ENCODE assay signal across 30 cellular contexts in the genomic region with DNA sequence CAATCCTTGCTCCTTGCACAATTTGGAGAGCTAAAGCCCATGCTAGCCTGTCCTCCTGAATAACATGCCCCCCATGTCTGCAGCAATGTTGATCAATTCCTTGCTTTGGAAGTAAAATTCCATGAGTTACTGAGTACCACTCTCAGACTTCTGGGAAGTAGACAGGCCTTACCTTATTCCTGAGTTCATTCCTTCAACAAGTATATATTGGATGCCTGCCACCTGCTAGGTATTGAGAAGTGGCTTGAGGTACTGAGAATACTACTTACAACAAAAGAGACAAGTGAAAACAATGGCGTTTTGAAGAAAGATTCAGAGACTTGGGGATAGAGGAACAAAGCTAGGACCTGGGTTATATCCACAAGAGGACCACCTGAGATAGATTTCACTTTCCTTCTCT. TPM values are rescaled to one million over a fixed set of nuclear protein-coding genes. Genes with fewer than 3 reads are reported as not detected.
"Had no signal": no experiment of that assay in that cellular context is flagged by ENCODE, and none has a peak within 500 bp of the region (broad histone marks: within the 10 kb centered on the region; RNA-seq: fewer than 3 reads in every experiment).

No MANE protein-coding gene starts in this region.

- ATAC-seq: activated CD8-positive, alpha-beta memory T cell treated with anti-CD3 and anti-CD28 coated beads, Interleukin-2, amount 10 ng/mL, durations not matched to agents 7 days and 5 days; activated CD8-positive, alpha-beta T cell treated with anti-CD3 and anti-CD28 coated beads, Interleukin-2, amount 10 ng/mL, durations not matched to agents 7 days and 5 days; activated naive CD8-positive, alpha-beta T cell treated with anti-CD3 and anti-CD28 coated beads, Interleukin-2, amount 50 U/mL, for 24 hours had no signal

- H3K9me3 ChIP-seq: ascending aorta had no signal

- H3K27ac ChIP-seq: ascending aorta, cardiac muscle cell, VCaP had no signal

- H3K4me3 ChIP-seq: ascending aorta, cardiac muscle cell had no signal

- H3K27me3 ChIP-seq: ascending aorta, cardiac muscle cell had no signal

- H3K36me3 ChIP-seq: ascending aorta, cardiac muscle cell had no signal

- DNase-seq: activated B cell treated with CpG ODN at 0.5 μM for 24 hours; activated CD4-positive, alpha-beta memory T cell treated with anti-CD3 and anti-CD28 coated beads, Interleukin-2, amount 10 ng/mL, durations not matched to agents 7 days and 5 days; activated CD4-positive, alpha-beta T cell treated with anti-CD3 and anti-CD28 coated beads for 4 hours; activated CD4-positive, alpha-beta T cell treated with anti-CD3 and anti-CD28 coated beads, Interleukin-2, amount 10 ng/mL, durations not matched to agents 7 days and 5 days; activated CD4-positive, alpha-beta T cell treated with anti-CD3 and anti-CD28 coated beads, Interleukin-2, amount 50 U/mL, for 48 hours; activated CD4-positive, CD25-positive, alpha-beta regulatory T cell treated with anti-CD3 and anti-CD28 coated beads, Interleukin-2, amount 50 U/mL, for 72 hours; activated CD8-positive, alpha-beta memory T cell treated with anti-CD3 and anti-CD28 coated beads for 24 hours; activated CD8-positive, alpha-beta memory T cell treated with anti-CD3 and anti-CD28 coated beads, Interleukin-2, amount 10 ng/mL, durations not matched to agents 7 days and 5 days; activated CD8-positive, alpha-beta memory T cell treated with anti-CD3 and anti-CD28 coated beads, Interleukin-2, amount 50 U/mL, for 48 hours; activated CD8-positive, alpha-beta T cell treated with anti-CD3 and anti-CD28 coated beads, Interleukin-2, amount 10 ng/mL, durations not matched to agents 7 days and 5 days; activated effector memory CD4-positive, alpha-beta T cell treated with Interleukin-2 at 50 U/mL for 16 hours; activated gamma-delta T cell; activated naive CD4-positive, alpha-beta T cell treated with anti-CD3 and anti-CD28 coated beads, Interleukin-2, amount 10 ng/mL, durations not matched to agents 7 days and 5 days; activated naive CD4-positive, alpha-beta T cell treated with Interleukin-2 at 50 U/mL for 16 hours; activated naive CD8-positive, alpha-beta T cell treated with anti-CD3 and anti-CD28 coated beads, Interleukin-2, amount 10 ng/mL, durations not matched to agents 7 days and 5 days; activated naive CD8-positive, alpha-beta T cell treated with anti-CD3 and anti-CD28 coated beads, Interleukin-2, amount 50 U/mL, for 24 hours; activated T-cell treated with anti-CD3 and anti-CD28 coated beads, Interleukin-2, amount 50 U/mL, for 24 hours; activated T-cell treated with anti-CD3 and anti-CD28 coated beads, Interleukin-2, amount 50 U/mL, for 48 hours; amygdala; anterior cingulate cortex; caudate nucleus; cerebellar nuclear complex; T-helper 1 cell; T-helper 2 cell; T-helper 9 cell had no signal

- H3K4me1 ChIP-seq: ascending aorta had no signal

RNA-seq across cellular contexts. Expression of a gene that starts 12.4 kb away (rescaled TPM):
- total RNA-seq: activated B cell treated with CpG ODN at 0.5 μM for 24 hours; activated CD4-positive, alpha-beta memory T cell treated with anti-CD3 and anti-CD28 coated beads, Interleukin-2, amount 10 ng/mL, durations not matched to agents 7 days and 5 days; activated CD8-positive, alpha-beta memory T cell treated with anti-CD3 and anti-CD28 coated beads, Interleukin-2, amount 10 ng/mL, durations not matched to agents 7 days and 5 days; activated CD8-positive, alpha-beta T cell treated with anti-CD3 and anti-CD28 coated beads, Interleukin-2, amount 10 ng/mL, durations not matched to agents 7 days and 5 days; activated naive CD8-positive, alpha-beta T cell treated with anti-CD3 and anti-CD28 coated beads, Interleukin-2, amount 10 ng/mL, durations not matched to agents 7 days and 5 days; activated T-helper 2 cell treated with anti-CD3 and anti-CD28 coated beads, Interferon-gamma antibody, Interleukin-2, Interleukin-4, amounts not matched to agents 10 μg/mL and 5 μg/mL and 100 μg/mL, durations not matched to agents 14 hours and 24 hours and 36 hours; ascending aorta; bronchial epithelial cell; cardiac muscle cell had no signal

RNA-seq across cellular contexts. Expression of a gene that starts 20.2 kb away (rescaled TPM):
- total RNA-seq: activated B cell treated with CpG ODN at 0.5 μM for 24 hours; activated CD4-positive, alpha-beta memory T cell treated with anti-CD3 and anti-CD28 coated beads, Interleukin-2, amount 10 ng/mL, durations not matched to agents 7 days and 5 days; activated CD4-positive, alpha-beta T cell treated with anti-CD3 and anti-CD28 coated beads, Interleukin-2, amount 10 ng/mL, durations not matched to agents 7 days and 5 days; activated CD8-positive, alpha-beta memory T cell treated with anti-CD3 and anti-CD28 coated beads, Interleukin-2, amount 10 ng/mL, durations not matched to agents 7 days and 5 days; activated CD8-positive, alpha-beta T cell treated with anti-CD3 and anti-CD28 coated beads, Interleukin-2, amount 10 ng/mL, durations not matched to agents 7 days and 5 days; activated naive CD8-positive, alpha-beta T cell treated with anti-CD3 and anti-CD28 coated beads, Interleukin-2, amount 10 ng/mL, durations not matched to agents 7 days and 5 days; activated T-helper 2 cell treated with anti-CD3 and anti-CD28 coated beads, Interferon-gamma antibody, Interleukin-2, Interleukin-4, amounts not matched to agents 10 μg/mL and 5 μg/mL and 100 μg/mL, durations not matched to agents 14 hours and 24 hours and 36 hours; ascending aorta; bronchial epithelial cell; cardiac muscle cell had no signal

RNA-seq across cellular contexts. Expression of a gene that starts 21.7 kb away (rescaled TPM):
- total RNA-seq: activated B cell treated with CpG ODN at 0.5 μM for 24 hours; activated CD4-positive, alpha-beta memory T cell treated with anti-CD3 and anti-CD28 coated beads, Interleukin-2, amount 10 ng/mL, durations not matched to agents 7 days and 5 days; activated CD4-positive, alpha-beta T cell treated with anti-CD3 and anti-CD28 coated beads, Interleukin-2, amount 10 ng/mL, durations not matched to agents 7 days and 5 days; activated CD8-positive, alpha-beta memory T cell treated with anti-CD3 and anti-CD28 coated beads, Interleukin-2, amount 10 ng/mL, durations not matched to agents 7 days and 5 days; activated CD8-positive, alpha-beta T cell treated with anti-CD3 and anti-CD28 coated beads, Interleukin-2, amount 10 ng/mL, durations not matched to agents 7 days and 5 days; activated naive CD8-positive, alpha-beta T cell treated with anti-CD3 and anti-CD28 coated beads, Interleukin-2, amount 10 ng/mL, durations not matched to agents 7 days and 5 days; activated T-helper 2 cell treated with anti-CD3 and anti-CD28 coated beads, Interferon-gamma antibody, Interleukin-2, Interleukin-4, amounts not matched to agents 10 μg/mL and 5 μg/mL and 100 μg/mL, durations not matched to agents 14 hours and 24 hours and 36 hours; ascending aorta; bronchial epithelial cell; cardiac muscle cell had no signal
